2 cellular contexts compared by ENCODE assay signal in genomic region chr4:73470728-73471127, GRCh38.
TF ChIP-seq lines count a peak whose summit lies in the region.

No MANE protein-coding gene starts in this region.

TF ChIP-seq in HepG2, 621 proteins besides CTCF, POLR2A, EP300 and RAD21:
- peak; percentile 71 for TF ChIP-seq MAFF (IDR thresholded peaks at IDR 0.05; ENCODE audit: low read depth, low read length)
- TF ChIP-seq DNMT3B (CRISPR knock-in tag; conservative IDR thresholded peaks at IDR 0.05): no peak
- peak; percentile 51 to 70; a peak in 3 of 4 replicates for TF ChIP-seq MAFK (conservative IDR thresholded peaks at IDR 0.05 in 1 of 2, IDR thresholded peaks at IDR 0.05 in 1 of 2; ENCODE audit: low read length in 2 of 2)
- no peak for TF ChIP-seq SALL1 (CRISPR knock-in tag; IDR thresholded peaks at IDR 0.05)
TF ChIP-seq in HepG2: peak in this region for 2.

TF ChIP-seq in IMR-90, 13 proteins besides CTCF, POLR2A, EP300 and RAD21:
- no peak for TF ChIP-seq CEBPB (IDR thresholded peaks at IDR 0.05; ENCODE audit: low read depth, low read length)
- no peak for TF ChIP-seq SMC3 (IDR thresholded peaks at IDR 0.05; ENCODE audit: low read depth, low read length)
- peak; percentile 19; the same call in 1 of the 2 replicates for TF ChIP-seq MAFK (IDR thresholded peaks at IDR 0.05; ENCODE audit: low read depth, low read length)
- no peak for TF ChIP-seq RFX5 (IDR thresholded peaks at IDR 0.05; ENCODE audit: low read depth, low read length)
TF ChIP-seq in IMR-90: peak in this region for 1.
